8 cellular contexts compared by ENCODE assay signal in genomic region chr12:56152132-56152755, GRCh38. TPM values are rescaled to one million over a fixed set of nuclear protein-coding genes. Genes with fewer than 3 reads are reported as not detected.
DNase-seq lines count a peak whose midpoint lies in the region; ATAC-seq and TF ChIP-seq lines count a peak whose summit lies in the region.

TSS of gene MYL6B (plus strand) at chr12:56152587. CDS start at chr12:56153919, 1,332 bp downstream.

- H3K4me1 Mint-ChIP-seq in memory B cell: peaks cover 14% of the 10 kb centered on the region

- H3K9me3 ChIP-seq in effector memory CD4-positive, alpha-beta T cell (ENCODE audit: control insufficient read depth, low read length): no peaks in the 10 kb centered on the region

- DNase-seq in COLO668 (lab: John Stamatoyannopoulos, UW; ENCODE audit: unreplicated experiment) (peak; percentile 90), GM20000 (ENCODE audit: low spot score) (peak; percentile 89), HT-29 (ENCODE audit: low spot score) (peak; percentile 92), memory B cell (ENCODE audit: low spot score in 2 of 2) (peak; percentile 76 to 82)
- DNase-seq in NK-92 treated with Interleukin-12 subunit alpha and Interleukin-12 subunit beta, amount 100 ng/mL, for 24 hours (lab: John Stamatoyannopoulos, UW): peak; percentile 86
- DNase-seq in activated CD8-positive, alpha-beta memory T cell treated with anti-CD3 and anti-CD28 coated beads for 24 hours: peak; percentile 95
- DNase-seq in effector memory CD4-positive, alpha-beta T cell: peak; percentile 82 to 87 (median 85)
- peak; percentile 88 for DNase-seq in stimulated activated CD8-positive, alpha-beta memory T cell treated with anti-CD3 and anti-CD28 coated beads, Interleukin-12 subunit alpha, Interleukin-12 subunit beta, amount 100 ng/mL, for 1 hour (ENCODE audit: low read depth)

- no peaks in the 10 kb centered on the region for H3K36me3 ChIP-seq in effector memory CD4-positive, alpha-beta T cell (ENCODE audit: control insufficient read depth, insufficient read depth, low read length)

- no peak for TF ChIP-seq CTCF in GM20000 (IDR thresholded peaks at IDR 0.05; ENCODE audit: extremely low read depth, missing control alignments)

- peak within 1 kb of the TSS; percentile 88 for H3K27ac ChIP-seq in effector memory CD4-positive, alpha-beta T cell (ENCODE audit: insufficient read depth, low read length, poor library complexity, severe bottlenecking)

- no peaks in the 10 kb centered on the region for H3K36me3 Mint-ChIP-seq in memory B cell

- peak within 1 kb of the TSS; percentile 55 for H3K4me3 ChIP-seq in effector memory CD4-positive, alpha-beta T cell (ENCODE audit: insufficient read depth, low read depth, low read length, poor library complexity, severe bottlenecking)

- no peaks in the 10 kb centered on the region for H3K27me3 ChIP-seq in effector memory CD4-positive, alpha-beta T cell (replicated peaks; ENCODE audit: control insufficient read depth, insufficient read depth, low read length, poor library complexity, severe bottlenecking)

- H3K27me3 Mint-ChIP-seq in memory B cell: no peaks in the 10 kb centered on the region

- H3K9me3 Mint-ChIP-seq in memory B cell: no peaks in the 10 kb centered on the region

- H3K27ac Mint-ChIP-seq in memory B cell: peak within 1 kb of the TSS; percentile 83

- ATAC-seq in memory B cell (ENCODE audit: low read depth): peak; percentile 89

- H3K4me3 Mint-ChIP-seq in memory B cell: peak within 1 kb of the TSS; percentile 96

- H3K4me1 ChIP-seq in effector memory CD4-positive, alpha-beta T cell (ENCODE audit: control insufficient read depth, insufficient read depth, low read length, poor library complexity, severe bottlenecking): peaks cover 23% of the 10 kb centered on the region

RNA-seq across cellular contexts. Expression of gene MYL6B, which starts in this region (rescaled TPM):
- 45.6 TPM in 2 replicates for total RNA-seq in HT-29 (2014; rRNA removed; shearing (Covaris generic))

Comparison
In these comparisons a context has a peak if more than half of its experiments do, and no peak if none do; other contexts are left out.
1. Peak in every context shown above with its lines: DNase-seq, ATAC-seq, H3K4me3 ChIP-seq and H3K27ac ChIP-seq.